In the genomic region with DNA sequence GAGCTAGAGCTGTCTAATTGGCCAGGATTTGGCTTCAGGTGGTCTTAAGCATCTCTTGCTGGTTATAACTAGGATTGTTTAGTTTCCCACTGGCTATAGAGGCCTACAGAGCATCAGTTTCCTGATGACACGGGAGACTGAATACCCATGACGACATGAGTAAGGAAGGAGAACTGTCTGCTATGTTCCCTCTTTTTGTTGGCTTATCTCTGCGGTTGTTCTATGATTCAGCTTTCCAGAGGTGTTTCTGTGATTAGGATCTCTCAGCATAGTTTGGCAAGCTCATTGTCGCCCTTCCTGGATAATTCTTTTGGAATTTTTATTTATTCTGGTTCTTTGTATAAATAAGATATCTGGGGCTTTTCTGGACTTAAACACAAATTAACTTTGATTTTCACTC, we compare ENCODE assay signal across 21 cellular contexts.
"Had no signal": no experiment of that assay in that cellular context is flagged by ENCODE, and none has a peak within 500 bp of the region (broad histone marks: within the 10 kb centered on the region; RNA-seq: fewer than 3 reads in every experiment).

No MANE protein-coding gene starts in this region.

- H3K27ac ChIP-seq: hepatocyte, left ventricle myocardium inferior, lower lobe of right lung, neutrophil, psoas muscle, testis, tibial nerve had no signal

- H3K4me2 ChIP-seq: hepatocyte had no signal

- H3K79me2 ChIP-seq: hepatocyte had no signal

- H2AFZ ChIP-seq: hepatocyte had no signal

- H3K36me3 ChIP-seq: left ventricle myocardium inferior, lower lobe of right lung, neutrophil, tibial nerve had no signal

- H3K4me1 ChIP-seq: left ventricle myocardium inferior, lower lobe of right lung, psoas muscle, testis, tibial nerve had no signal

- ATAC-seq: effector memory CD8-positive, alpha-beta T cell; left cardiac atrium; lower lobe of right lung; psoas muscle; sciatic nerve; stimulated activated naive B cell treated with anti-CD40 and anti-IgM and Interleukin-4, amounts not matched to agents 10 μg/mL and 1 μg/mL and 100 μg/mL, for 72 hours; stimulated activated naive CD8-positive, alpha-beta T cell treated with anti-CD3 and anti-CD28 coated beads, Interleukin-15, amount 100 ng/mL, for 72 hours had no signal

- H3K4me3 ChIP-seq: hepatocyte, left ventricle myocardium inferior, lower lobe of right lung, psoas muscle, testis, tibial nerve had no signal

- H3K27me3 ChIP-seq: hepatocyte, neutrophil, testis, tibial nerve had no signal

- DNase-seq: effector memory CD8-positive, alpha-beta T cell; erythroblast; foreskin melanocyte; head of caudate nucleus; kidney; left cardiac atrium; left ventricle myocardium inferior; lower lobe of right lung; mesenchymal stem cell; naive B cell; psoas muscle; retina; stimulated activated CD4-positive, alpha-beta T cell treated with anti-CD3 and anti-CD28 coated beads, Interleukin-2, amount 100 ng/mL, for 24 hours; stimulated activated CD4-positive, alpha-beta T cell treated with anti-CD3 and anti-CD28 coated beads, Interleukin-4, amount 100 ng/mL, for 4 hours; stimulated activated naive B cell treated with anti-CD40 and anti-IgM and Interleukin-4, amounts not matched to agents 10 μg/mL and 1 μg/mL and 100 μg/mL, for 72 hours; stimulated activated naive CD8-positive, alpha-beta T cell treated with anti-CD3 and anti-CD28 coated beads, Interleukin-15, amount 100 ng/mL, for 72 hours; testis had no signal

- H3K9me3 ChIP-seq: left ventricle myocardium inferior, lower lobe of right lung, neutrophil, psoas muscle, testis, tibial nerve had no signal
